In the genomic region with DNA sequence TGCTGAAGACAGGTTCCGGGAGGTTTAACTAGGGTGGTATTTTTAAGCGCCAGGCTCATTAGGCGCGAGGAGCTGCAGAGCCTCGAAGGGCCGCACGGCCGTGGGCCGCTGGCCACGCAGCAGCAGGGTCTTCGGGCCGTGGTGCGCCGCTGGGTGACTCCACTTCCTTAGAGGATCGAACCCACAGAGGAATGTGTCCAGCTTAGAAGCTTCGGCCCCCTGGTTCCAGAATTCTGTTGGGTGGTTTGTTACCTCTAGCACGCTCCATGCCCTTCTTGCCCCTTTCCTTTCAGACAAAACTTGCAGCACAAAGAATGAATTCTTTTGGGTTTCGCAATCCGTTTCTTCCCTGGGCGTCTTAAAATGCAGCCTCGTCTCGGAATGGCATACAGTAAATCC, we compare ENCODE assay signal across 8 cellular contexts. TPM values are rescaled to one million over a fixed set of nuclear protein-coding genes. Genes with fewer than 3 reads are reported as not detected.
A peak's percentile ranks its signal among the peaks of the same experiment; 100 is the strongest.
DNase-seq lines count a peak whose midpoint lies in the region; ATAC-seq and TF ChIP-seq lines count a peak whose summit lies in the region.

No MANE protein-coding gene starts in this region.

- H3K4me1 Mint-ChIP-seq in CD4-positive, CD25-positive, alpha-beta regulatory T cell, result peaks cover 24 to 45% (median 34%) of the 10 kb centered on the region in 4 donors
- H3K4me1 Mint-ChIP-seq in activated CD8-positive, alpha-beta T cell treated with anti-CD3 and anti-CD28 coated beads, Interleukin-2, amount 10 ng/mL, durations not matched to agents 7 days and 5 days (ENCODE audit: low read depth), result peaks cover 36% of the 10 kb centered on the region

- DNase-seq in CD4-positive, CD25-positive, alpha-beta regulatory T cell, result no peak
- peak; percentile 22 for DNase-seq in HEK293T (ENCODE audit: extremely low spot score)
- DNase-seq in activated CD8-positive, alpha-beta T cell treated with anti-CD3 and anti-CD28 coated beads, Interleukin-2, amount 10 ng/mL, durations not matched to agents 7 days and 5 days, result no peak
- peak; percentile 79 for DNase-seq in Right ventricle myocardium inferior (ENCODE audit: missing footprints)
- peak; percentile 46 to 70 (median 61) for DNase-seq in ovary
- no peak for DNase-seq in SIG-M5 (lab: John Stamatoyannopoulos, UW)

- no peak for ATAC-seq in CD4-positive, CD25-positive, alpha-beta regulatory T cell (ENCODE audit: low read depth in 2 of 2)
- no peak for ATAC-seq in activated CD8-positive, alpha-beta T cell treated with anti-CD3 and anti-CD28 coated beads, Interleukin-2, amount 10 ng/mL, durations not matched to agents 7 days and 5 days
- peak; percentile 43 for ATAC-seq in Right ventricle myocardium inferior
- no peak for ATAC-seq in GM19351 (IDR thresholded peaks at IDR 0.05; ENCODE audit: unreplicated experiment)
- ATAC-seq in GM18505 (IDR thresholded peaks at IDR 0.05; ENCODE audit: unreplicated experiment), result no peak

- H3K36me3 Mint-ChIP-seq in CD4-positive, CD25-positive, alpha-beta regulatory T cell, result peaks cover 15% of the 10 kb centered on the region
- H3K36me3 Mint-ChIP-seq in activated CD8-positive, alpha-beta T cell treated with anti-CD3 and anti-CD28 coated beads, Interleukin-2, amount 10 ng/mL, durations not matched to agents 7 days and 5 days (ENCODE audit: low read depth), result peaks cover 27% of the 10 kb centered on the region

- no peaks in the 10 kb centered on the region for H3K9me3 ChIP-seq in CD4-positive, CD25-positive, alpha-beta regulatory T cell (ENCODE audit: control insufficient read depth in 2 of 2, low read length in 2 of 2)
- H3K9me3 ChIP-seq in ovary, result no peaks in the 10 kb centered on the region

- H3K27me3 Mint-ChIP-seq in CD4-positive, CD25-positive, alpha-beta regulatory T cell, result peaks cover 5% of the 10 kb centered on the region
- no peaks in the 10 kb centered on the region for H3K27me3 Mint-ChIP-seq in activated CD8-positive, alpha-beta T cell treated with anti-CD3 and anti-CD28 coated beads, Interleukin-2, amount 10 ng/mL, durations not matched to agents 7 days and 5 days (ENCODE audit: low read depth)

- H3K27me3 ChIP-seq in CD4-positive, CD25-positive, alpha-beta regulatory T cell (ENCODE audit: control insufficient read depth, insufficient read depth, low read length), result no peaks in the 10 kb centered on the region
- H3K27me3 ChIP-seq in ovary, result no peaks in the 10 kb centered on the region

- 1 to 2% (median 1%) methylated on average over 22 of the region's 22 CpGs for WGBS in ovary, 3 donors

- intact Hi-C loops in Right ventricle myocardium inferior (cut with DNase I), result loop anchor here (1.0 to 5.0 kb wide), 4 partner anchors 53 to 135 kb away; a partner anchor contains a TSS
- intact Hi-C loops in ovary (cut with DNase I), result loop anchor here in 3 of 4 donors (2.0 to 10.0 kb wide), 4 partner anchors 55 to 133 kb away; a partner anchor contains a TSS

- peak overlapping the region; percentile 99 for H3K27ac ChIP-seq in CD4-positive, CD25-positive, alpha-beta regulatory T cell (ENCODE audit: insufficient read depth, low read length, poor library complexity, severe bottlenecking)
- H3K27ac ChIP-seq in ovary, result peak overlapping the region; percentile 84 to 94

- TF ChIP-seq CTCF in ovary (IDR thresholded peaks at IDR 0.05), result no peak

- POLR2A ChIA-PET in HEK293T (lab: Yijun Ruan, JAX), result interaction anchor here (0.9 to 1.8 kb wide), 13 partner anchors 8 to 132 kb away, joined by 3 to 27 read pairs (median 6); a partner anchor contains a TSS
- POLR2A ChIA-PET in activated CD8-positive, alpha-beta T cell treated with anti-CD3 and anti-CD28 coated beads, Interleukin-2, amount 10 ng/mL, durations not matched to agents 7 days and 5 days (lab: Charles Lee), result interaction anchor here (0.6 to 4.7 kb wide), 10 partner anchors 8 to 506 kb away, joined by 3 to 30 read pairs (median 4); a partner anchor contains a TSS

- TF ChIP-seq EP300 in ovary (IDR thresholded peaks at IDR 0.05), result no peak

- CTCF ChIA-PET in HEK293T (lab: Yijun Ruan, JAX), result interaction anchor here (0.9 kb wide), 1 partner anchor 85 kb away, joined by 3 read pairs; no protein-coding TSS in a partner anchor
- CTCF ChIA-PET in activated CD8-positive, alpha-beta T cell treated with anti-CD3 and anti-CD28 coated beads, Interleukin-2, amount 10 ng/mL, durations not matched to agents 7 days and 5 days (lab: Charles Lee), result interaction anchor here (0.9 to 2.2 kb wide), 12 partner anchors 7 to 525 kb away, joined by 3 to 8 read pairs (median 4); a partner anchor contains a TSS

- peaks cover 19% of the 10 kb centered on the region for H3K36me3 ChIP-seq in CD4-positive, CD25-positive, alpha-beta regulatory T cell (ENCODE audit: control insufficient read depth, insufficient read depth, low read length)
- no peaks in the 10 kb centered on the region for H3K36me3 ChIP-seq in ovary

- TF ChIP-seq POLR2A in ovary (IDR thresholded peaks at IDR 0.05) (no peak), GM18505 (IDR thresholded peaks at IDR 0.05; ENCODE audit: borderline replicate concordance, extremely low read depth, insufficient read depth, insufficient read length) (no peak)

- peak overlapping the region; percentile 93 to 99 (median 98) for H3K4me3 Mint-ChIP-seq in CD4-positive, CD25-positive, alpha-beta regulatory T cell
- peak overlapping the region; percentile 86 for H3K4me3 Mint-ChIP-seq in activated CD8-positive, alpha-beta T cell treated with anti-CD3 and anti-CD28 coated beads, Interleukin-2, amount 10 ng/mL, durations not matched to agents 7 days and 5 days

- H3K9me3 Mint-ChIP-seq in CD4-positive, CD25-positive, alpha-beta regulatory T cell, result no peaks in the 10 kb centered on the region
- H3K9me3 Mint-ChIP-seq in activated CD8-positive, alpha-beta T cell treated with anti-CD3 and anti-CD28 coated beads, Interleukin-2, amount 10 ng/mL, durations not matched to agents 7 days and 5 days (ENCODE audit: insufficient read depth), result no peaks in the 10 kb centered on the region

- peak overlapping the region; percentile 90 for H3K4me3 ChIP-seq in CD4-positive, CD25-positive, alpha-beta regulatory T cell (ENCODE audit: low read depth, low read length)
- peak overlapping the region; percentile 59 for H3K4me3 ChIP-seq in ovary

- H3K4me1 ChIP-seq in CD4-positive, CD25-positive, alpha-beta regulatory T cell (ENCODE audit: control insufficient read depth, insufficient read depth, low read length, poor library complexity, severe bottlenecking), result peaks cover 32% of the 10 kb centered on the region
- H3K4me1 ChIP-seq in ovary (ENCODE audit: insufficient read depth), result peaks cover 6% of the 10 kb centered on the region

- peak overlapping the region; percentile 99 to 100 (median 100) for H3K27ac Mint-ChIP-seq in CD4-positive, CD25-positive, alpha-beta regulatory T cell
- H3K27ac Mint-ChIP-seq in activated CD8-positive, alpha-beta T cell treated with anti-CD3 and anti-CD28 coated beads, Interleukin-2, amount 10 ng/mL, durations not matched to agents 7 days and 5 days, result peak overlapping the region; percentile 97

TF ChIP-seq in HEK293T, 16 proteins besides CTCF, POLR2A, EP300 and RAD21:
- no peak for TF ChIP-seq TARDBP (IDR thresholded peaks at IDR 0.05)
- TF ChIP-seq ZNF384 (IDR thresholded peaks at IDR 0.05), result 0 out of 2 replicates have a peak, but pooled peaks have one; percentile 6
- no peak for TF ChIP-seq FOXA1 (IDR thresholded peaks at IDR 0.05)
- peak; percentile 82 for TF ChIP-seq L3MBTL2 (conservative IDR thresholded peaks at IDR 0.05)
TF ChIP-seq in HEK293T: peak in this region for 2.

RNA-seq across cellular contexts. Expression of a gene that starts 0.8 kb away (rescaled TPM):
- 63.3 TPM for total RNA-seq in CD4-positive, CD25-positive, alpha-beta regulatory T cell
- 1 to 10 TPM; 4.6 to 5.8 (median 5.3) TPM for polyA plus RNA-seq in CD4-positive, CD25-positive, alpha-beta regulatory T cell
- total RNA-seq in activated CD8-positive, alpha-beta T cell treated with anti-CD3 and anti-CD28 coated beads, Interleukin-2, amount 10 ng/mL, durations not matched to agents 7 days and 5 days, result 10 to 100 TPM; 47.8 to 49.9 TPM
- total RNA-seq in Right ventricle myocardium inferior, result 22.3 TPM
- 10 to 100 TPM; 11.1 to 40.3 (median 30.8) TPM for total RNA-seq in ovary
- polyA plus RNA-seq in ovary, result 10 to 100 TPM; 16.2 to 44.2 TPM

RNA-seq across cellular contexts. Expression of a gene that starts 44.0 kb away (rescaled TPM):
- not detected for total RNA-seq in CD4-positive, CD25-positive, alpha-beta regulatory T cell
- not detected for polyA plus RNA-seq in CD4-positive, CD25-positive, alpha-beta regulatory T cell
- total RNA-seq in activated CD8-positive, alpha-beta T cell treated with anti-CD3 and anti-CD28 coated beads, Interleukin-2, amount 10 ng/mL, durations not matched to agents 7 days and 5 days, result not detected
- total RNA-seq in Right ventricle myocardium inferior (not detected), ovary (not detected)
- polyA plus RNA-seq in ovary, result not detected

RNA-seq across cellular contexts. Expression of a gene that starts 54.0 kb away (rescaled TPM):
- 50.9 TPM for total RNA-seq in CD4-positive, CD25-positive, alpha-beta regulatory T cell
- polyA plus RNA-seq in CD4-positive, CD25-positive, alpha-beta regulatory T cell, result 10 to 100 TPM; 23.9 to 30.9 (median 27.3) TPM
- total RNA-seq in activated CD8-positive, alpha-beta T cell treated with anti-CD3 and anti-CD28 coated beads, Interleukin-2, amount 10 ng/mL, durations not matched to agents 7 days and 5 days, result 10 to 100 TPM; 34.4 to 38.6 TPM
- total RNA-seq in Right ventricle myocardium inferior (38.5 TPM), ovary (10 to 100 TPM; 27.1 to 46.4 (median 42.4) TPM)
- 10 to 100 TPM; 20.5 to 58.0 TPM for polyA plus RNA-seq in ovary

Comparison
In these comparisons a context has a peak if more than half of its experiments do, and no peak if none do; other contexts are left out.
1. DNase-seq: peak in HEK293T (single experiment), Right ventricle myocardium inferior (single experiment) and ovary (5 of 5); none in CD4-positive, CD25-positive, alpha-beta regulatory T cell (0 of 3), activated CD8-positive, alpha-beta T cell treated with anti-CD3 and anti-CD28 coated beads, Interleukin-2, amount 10 ng/mL, durations not matched to agents 7 days and 5 days (single experiment) and SIG-M5 (single experiment).